Comparison of ENCODE assay signal across 8 cellular contexts in the genomic region with DNA sequence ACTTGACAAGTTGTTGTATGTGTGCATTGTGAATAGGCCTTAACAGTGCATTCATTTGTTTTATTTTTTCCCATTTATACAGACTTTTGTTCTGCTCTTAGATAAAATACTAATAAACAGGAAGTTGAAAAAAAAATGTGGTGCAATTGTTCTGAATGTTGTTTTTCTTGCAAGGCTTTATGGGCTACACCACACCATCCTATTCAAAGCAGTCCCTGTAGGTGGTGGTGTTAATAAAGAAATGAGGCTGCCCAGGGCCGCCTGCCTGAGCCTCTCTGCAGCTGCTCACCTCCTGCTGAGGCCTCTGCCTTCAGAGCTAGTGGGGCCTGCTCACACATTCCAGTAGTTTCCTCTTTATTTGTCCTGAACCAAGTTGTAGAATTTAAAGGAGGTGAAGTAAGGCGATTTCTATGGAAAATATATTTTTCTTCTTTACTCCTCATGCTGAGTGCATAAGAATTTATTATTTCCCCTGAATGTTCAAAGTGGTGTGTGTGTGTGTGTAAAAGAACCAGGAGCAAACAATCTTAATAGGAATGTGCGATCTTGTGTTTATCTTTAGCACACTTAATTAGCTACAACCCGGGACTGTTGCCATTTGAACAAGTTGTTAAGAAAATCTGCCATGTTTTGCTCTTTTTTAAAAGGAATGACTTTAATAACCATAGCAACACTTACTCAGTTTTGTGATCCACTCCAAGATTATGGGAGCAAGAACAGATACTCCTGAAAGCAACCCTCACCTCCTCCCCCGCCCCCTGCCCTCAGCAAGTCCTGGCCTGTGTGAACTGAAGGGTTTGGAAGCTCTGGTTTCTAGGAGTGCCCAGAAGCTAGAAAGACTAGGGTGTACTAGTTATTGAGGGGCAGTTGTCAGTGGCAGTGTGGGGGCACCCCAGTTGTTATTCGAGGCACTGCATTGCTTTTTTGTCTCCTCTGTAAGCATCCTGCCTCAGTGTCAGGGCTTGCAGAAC.
DNase-seq lines count a peak whose midpoint lies in the region; ATAC-seq, FAIRE-seq and TF ChIP-seq lines count a peak whose summit lies in the region.
"Not testable (repeated sequence)": the region's sequence is repeated elsewhere in the genome, so short reads cannot be mapped to it uniquely, and the experiment has no call there.

No MANE protein-coding gene starts in this region.

- DNase-seq in AG09319 (ENCODE audit: extremely low read depth, low read depth) (peak; percentile 8), H4 (ENCODE audit: low spot score) (peak; percentile 38), SK-N-MC (ENCODE audit: low read depth, low spot score) (peak; percentile 12), bronchial epithelial cell (ENCODE audit: low read depth) (peak; percentile 49)
- DNase-seq in left ventricle myocardium inferior, pancreas: not testable (repeated sequence)

- H3K27ac ChIP-seq in SK-N-MC: peak overlapping the region; percentile 70; the same call in 1 of the 2 replicates
- peak overlapping the region; percentile 58 for H3K27ac ChIP-seq in left ventricle myocardium inferior (replicated peaks)
- not testable (repeated sequence) for H3K27ac ChIP-seq in pancreas

- H3K9me3 ChIP-seq in SK-N-MC (ENCODE audit: low read depth, low read length); left ventricle myocardium inferior (replicated peaks); pancreas: not testable (repeated sequence)

- WGBS in pancreas, 2 donors: 10 to 15% methylated on average over 1 to 2 of the region's 6 CpGs

- not testable (repeated sequence) for FAIRE-seq in bronchial epithelial cell (lab: Jason Lieb, UNC)
- peak; percentile 65 for FAIRE-seq in pancreas (lab: Jason Lieb, UNC)

- TF ChIP-seq CTCF in AG09319 (IDR thresholded peaks at IDR 0.05; ENCODE audit: low read depth, low read length) (peak; percentile 6), left ventricle myocardium inferior (IDR thresholded peaks at IDR 0.05; ENCODE audit: borderline replicate concordance) (peak; percentile 54)
- not testable (repeated sequence) for TF ChIP-seq CTCF in bronchial epithelial cell (IDR thresholded peaks at IDR 0.05; ENCODE audit: insufficient read depth, low read length, severe bottlenecking); pancreas (IDR thresholded peaks at IDR 0.05)

- H3K4me1 ChIP-seq in left ventricle myocardium inferior, pancreas: not testable (repeated sequence)

- ATAC-seq in GM18861 (IDR thresholded peaks at IDR 0.05; ENCODE audit: unreplicated experiment) (peak; percentile 83), HG03432 (IDR thresholded peaks at IDR 0.05; ENCODE audit: unreplicated experiment) (peak; percentile 83), pancreas (peak; percentile 95 to 99 (median 98))

- intact Hi-C loops in left ventricle myocardium inferior (cut with micrococcal nuclease); pancreas (cut with DNase I): not testable (repeated sequence)

- H3K9ac ChIP-seq in SK-N-MC (ENCODE audit: insufficient read length): not testable (repeated sequence)

- not testable (repeated sequence) for H3K4me3 ChIP-seq in SK-N-MC; bronchial epithelial cell (ENCODE audit: low read depth, low read length); left ventricle myocardium inferior; pancreas

- not testable (repeated sequence) for H3K36me3 ChIP-seq in SK-N-MC (ENCODE audit: insufficient read depth, low read length); bronchial epithelial cell (ENCODE audit: control insufficient read depth, insufficient read depth, low read length); left ventricle myocardium inferior; pancreas

- not testable (repeated sequence) for H3K27me3 ChIP-seq in bronchial epithelial cell (ENCODE audit: control insufficient read depth, insufficient read depth, low read length); left ventricle myocardium inferior (ENCODE audit: low read depth); pancreas
